10 cellular contexts compared by ENCODE assay signal in the genomic region with DNA sequence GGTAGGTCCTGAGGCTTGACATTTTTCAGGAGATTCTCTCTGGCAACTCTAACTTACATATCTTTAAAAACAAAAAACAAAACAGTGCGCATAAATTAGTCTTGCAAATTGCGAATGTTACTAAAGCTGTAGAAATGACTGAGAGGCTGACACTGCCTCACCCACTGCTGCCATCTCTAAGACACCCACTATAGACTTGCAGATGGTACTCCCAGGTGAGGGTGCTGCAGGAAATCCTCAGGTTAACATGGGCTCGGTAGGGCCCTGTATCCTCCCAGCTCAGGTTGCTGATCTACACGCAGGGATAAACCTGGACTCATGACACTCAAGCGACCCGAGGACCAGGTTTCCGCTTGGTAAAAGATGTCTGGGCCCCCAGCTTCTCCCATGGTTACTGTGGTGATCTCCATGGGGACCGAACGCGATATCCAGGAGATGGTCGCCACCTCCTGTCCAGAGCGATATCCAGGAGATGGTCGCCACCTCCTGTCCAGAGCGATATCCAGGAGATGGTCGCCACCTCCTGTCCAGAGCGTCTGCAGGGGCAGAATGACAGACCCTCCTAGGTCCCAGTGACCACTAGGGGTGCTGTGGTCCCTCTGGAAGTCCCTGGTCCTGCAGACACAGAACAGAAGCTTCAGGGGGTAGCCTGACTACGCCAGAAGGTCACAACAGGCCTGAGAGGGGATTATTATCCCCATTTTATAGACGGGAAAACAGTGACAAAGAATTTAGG. TPM values are rescaled to one million over a fixed set of nuclear protein-coding genes. Genes with fewer than 3 reads are reported as not detected.
DNase-seq lines count a peak whose midpoint lies in the region; ATAC-seq, FAIRE-seq and TF ChIP-seq lines count a peak whose summit lies in the region.
"Had no signal": no experiment of that assay in that cellular context is flagged by ENCODE, and none has a peak within 500 bp of the region (broad histone marks: within the 10 kb centered on the region; RNA-seq: fewer than 3 reads in every experiment).

No MANE protein-coding gene starts in this region.

- DNase-seq in NCI-H345 (lab: John Stamatoyannopoulos, UW), result peak; percentile 7
- DNase-seq in NCI-H345 treated with DMSO at 0.1 percent for 48 hours (lab: John Stamatoyannopoulos, UW; ENCODE audit: unreplicated experiment), result no peak
- no peak for DNase-seq in MM.1S
- no peak for DNase-seq in bronchial epithelial cell (ENCODE audit: low read depth)
- DNase-seq in psoas muscle, result no peak
- DNase-seq in pons (ENCODE audit: low spot score), result no peak
- no peak for DNase-seq in upper lobe of left lung

- TF ChIP-seq CTCF in MM.1S (IDR thresholded peaks at IDR 0.05; ENCODE audit: low read length) (peak; percentile 69), bronchial epithelial cell (IDR thresholded peaks at IDR 0.05; ENCODE audit: insufficient read depth, low read length, severe bottlenecking) (peak; percentile 42), psoas muscle (IDR thresholded peaks at IDR 0.05) (peak; percentile 10), upper lobe of left lung (IDR thresholded peaks at IDR 0.05) (peak in 3 of 6 experiments; percentile 21 to 22 (median 22))

- H3K36me3 ChIP-seq in MM.1S (replicated peaks; ENCODE audit: insufficient read depth, low read length), result no peaks in the 10 kb centered on the region
- no peaks in the 10 kb centered on the region for H3K36me3 ChIP-seq in bronchial epithelial cell (ENCODE audit: control insufficient read depth, insufficient read depth, low read length)
- H3K36me3 ChIP-seq in psoas muscle (ENCODE audit: insufficient read depth in 1 of 2, low read depth in 1 of 2), result no peaks in the 10 kb centered on the region
- H3K36me3 ChIP-seq in upper lobe of left lung, result no peaks in the 10 kb centered on the region
- H3K36me3 ChIP-seq: BLaER1 had no signal

- intact Hi-C loops in psoas muscle (cut with DNase I), result no loop called here

- WGBS in psoas muscle, 3 donors, result 78 to 85% (median 84%) methylated on average over 17 to 18 of the region's 18 CpGs
- 84 to 92% methylated on average over 5 to 18 of the region's 18 CpGs for WGBS in upper lobe of left lung, 2 donors

- ATAC-seq in psoas muscle (no peak), upper lobe of left lung (ENCODE audit: low FRiP score in 2 of 2) (no peak), GM21381 (IDR thresholded peaks at IDR 0.05; ENCODE audit: unreplicated experiment) (no peak)

- no peak for TF ChIP-seq POLR2A in upper lobe of left lung (IDR thresholded peaks at IDR 0.05)

- no peak for TF ChIP-seq EP300 in upper lobe of left lung (IDR thresholded peaks at IDR 0.05)

- H3K27ac ChIP-seq in MM.1S (ENCODE audit: low read length), result no peak overlapping the region
- H3K27ac ChIP-seq in psoas muscle, result no peak overlapping the region
- peak overlapping the region in 2 of 4 donors; percentile 30 to 65 for H3K27ac ChIP-seq in upper lobe of left lung
- H3K27ac ChIP-seq: BLaER1 had no signal

- H3K4me1 ChIP-seq in MM.1S (ENCODE audit: low read length), result peaks cover 28% of the 10 kb centered on the region
- H3K4me1 ChIP-seq in psoas muscle, result no peaks in the 10 kb centered on the region
- H3K4me1 ChIP-seq in upper lobe of left lung, result peaks cover 0 to 26% (median 6%) of the 10 kb centered on the region in 4 donors

- H3K4me3 ChIP-seq in MM.1S (ENCODE audit: low read length) (no peak overlapping the region), bronchial epithelial cell (ENCODE audit: low read depth, low read length) (no peak overlapping the region), psoas muscle (no peak overlapping the region), upper lobe of left lung (no peak overlapping the region)
- H3K4me3 ChIP-seq: BLaER1 had no signal

- H3K9me2 ChIP-seq in MM.1S (replicated peaks; ENCODE audit: insufficient read depth, low read length), result no peaks in the 10 kb centered on the region

- H2AFZ ChIP-seq in MM.1S (ENCODE audit: low read length), result no peak overlapping the region

- H4K20me1 ChIP-seq in MM.1S (ENCODE audit: insufficient read depth, low read length), result no peaks in the 10 kb centered on the region
- H4K20me1 ChIP-seq: BLaER1 had no signal

- no peak overlapping the region for H3K9ac ChIP-seq in MM.1S (ENCODE audit: low read length)
- H3K9ac ChIP-seq: BLaER1 had no signal

- H3K27me3 ChIP-seq in MM.1S (replicated peaks; ENCODE audit: insufficient read depth, low read length) (no peaks in the 10 kb centered on the region), bronchial epithelial cell (ENCODE audit: control insufficient read depth, insufficient read depth, low read length) (no peaks in the 10 kb centered on the region), psoas muscle (ENCODE audit: insufficient read depth in 3 of 3, low read length in 2 of 3) (no peaks in the 10 kb centered on the region), upper lobe of left lung (no peaks in the 10 kb centered on the region)
- H3K27me3 ChIP-seq: BLaER1 had no signal

- H3K79me2 ChIP-seq in MM.1S (ENCODE audit: low read length), result no peaks in the 10 kb centered on the region

- H3K4me2 ChIP-seq in MM.1S (ENCODE audit: low read depth, low read length), result no peak overlapping the region

- FAIRE-seq in bronchial epithelial cell (lab: Jason Lieb, UNC), result no peak

- H3F3A ChIP-seq in MM.1S (ENCODE audit: insufficient read depth, low read length), result peaks cover 16% of the 10 kb centered on the region

- H3K9me3 ChIP-seq in MM.1S (replicated peaks; ENCODE audit: insufficient read depth, low read length) (no peaks in the 10 kb centered on the region), psoas muscle (no peaks in the 10 kb centered on the region), upper lobe of left lung (no peaks in the 10 kb centered on the region)
- H3K9me3 ChIP-seq: BLaER1 had no signal

RNA-seq across cellular contexts. Expression of a gene that starts 16.1 kb away (rescaled TPM):
- total RNA-seq in bronchial epithelial cell, result under 0.01 TPM in 1 of 2 replicates, not detected in the other
- under 1 TPM in 3 of 4 donors, not detected in 1; 0.27 to 0.49 (median 0.38) TPM for total RNA-seq in psoas muscle
- under 1 TPM in 2 of 3 donors, not detected in 1; 0.06 to 0.10 TPM for polyA plus RNA-seq in psoas muscle
- 1 to 10 TPM in 5 of 6 donors, under 1 TPM in 1; 0.78 to 6.7 (median 2.3) TPM for total RNA-seq in upper lobe of left lung
- total RNA-seq: temporal lobe had no signal

RNA-seq across cellular contexts. Expression of a gene that starts 40.8 kb away (rescaled TPM):
- total RNA-seq in bronchial epithelial cell (0.79 and 3.3 TPM in 2 replicates), psoas muscle (under 1 TPM; 0.08 to 0.79 (median 0.73) TPM), upper lobe of left lung (10 to 100 TPM in 2 of 6 donors, 1 to 10 TPM in 3, under 1 TPM in 1; 0.67 to 17.2 (median 3.5) TPM)
- polyA plus RNA-seq in psoas muscle, result under 1 TPM in 2 of 3 donors, not detected in 1; 0.06 to 0.07 TPM
